Comparison of ENCODE assay signal across 1 cellular context in the genomic region with DNA sequence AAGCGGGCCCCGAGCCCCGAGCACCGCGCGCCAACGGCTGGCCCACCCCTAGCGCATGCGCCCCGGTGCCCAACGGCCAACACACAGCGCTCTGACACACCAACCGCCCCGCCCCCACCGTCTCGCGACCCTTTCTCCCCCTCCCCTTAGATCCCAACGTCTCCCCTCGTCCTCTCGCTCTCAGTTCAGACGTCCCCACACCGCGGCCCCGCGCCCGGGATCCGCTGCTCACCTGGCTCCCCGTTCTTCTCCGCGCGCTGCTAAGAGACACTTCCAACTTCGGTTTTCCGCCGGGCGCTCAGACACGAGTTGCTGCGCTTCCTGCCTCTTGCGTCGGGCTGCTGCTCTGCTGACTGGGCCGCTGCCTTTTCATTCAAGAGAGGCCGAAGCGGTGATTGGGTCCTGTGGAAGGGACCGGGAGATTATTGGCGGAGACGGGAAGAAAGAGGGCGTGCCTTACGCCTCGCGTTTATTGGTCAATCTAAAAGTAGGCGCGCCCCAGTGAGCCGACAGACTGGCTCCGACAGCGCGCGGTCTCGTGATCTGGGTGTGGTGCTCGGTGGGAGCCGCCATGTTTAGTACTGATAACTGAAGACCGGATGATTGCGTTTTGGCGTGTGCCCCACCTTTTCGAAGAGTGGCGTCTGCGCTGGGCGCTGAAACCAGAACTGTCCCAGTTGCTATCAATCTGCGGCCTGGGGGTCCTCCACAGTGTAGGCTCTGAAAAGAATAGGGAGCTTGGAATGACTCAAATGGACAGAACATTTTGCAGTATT.
TF ChIP-seq lines count a peak whose summit lies in the region.

TSS of gene DDX39A (minus strand) at position 304 of the 776 bp plus-strand sequence. CDS start 6,121 bp downstream, outside the sequence.

TF ChIP-seq in HepG2, 621 proteins besides CTCF, POLR2A, EP300 and RAD21 (continued from another document and continues in another):
- TF ChIP-seq, protein P1, sequence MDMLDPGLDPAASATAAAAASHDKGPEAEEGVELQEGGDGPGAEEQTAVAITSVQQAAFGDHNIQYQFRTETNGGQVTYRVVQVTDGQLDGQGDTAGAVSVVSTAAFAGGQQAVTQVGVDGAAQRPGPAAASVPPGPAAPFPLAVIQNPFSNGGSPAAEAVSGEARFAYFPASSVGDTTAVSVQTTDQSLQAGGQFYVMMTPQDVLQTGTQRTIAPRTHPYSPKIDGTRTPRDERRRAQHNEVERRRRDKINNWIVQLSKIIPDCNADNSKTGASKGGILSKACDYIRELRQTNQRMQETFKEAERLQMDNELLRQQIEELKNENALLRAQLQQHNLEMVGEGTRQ (IDR thresholded peaks at IDR 0.05; ENCODE audit: low read depth, low read length) = no peak
- TF ChIP-seq, protein P1 (CRISPR knock-in tag; IDR thresholded peaks at IDR 0.05; ENCODE audit: borderline replicate concordance) = peak; percentile 74; the same call in 1 of the 2 replicates
- TF ChIP-seq, protein P2, sequence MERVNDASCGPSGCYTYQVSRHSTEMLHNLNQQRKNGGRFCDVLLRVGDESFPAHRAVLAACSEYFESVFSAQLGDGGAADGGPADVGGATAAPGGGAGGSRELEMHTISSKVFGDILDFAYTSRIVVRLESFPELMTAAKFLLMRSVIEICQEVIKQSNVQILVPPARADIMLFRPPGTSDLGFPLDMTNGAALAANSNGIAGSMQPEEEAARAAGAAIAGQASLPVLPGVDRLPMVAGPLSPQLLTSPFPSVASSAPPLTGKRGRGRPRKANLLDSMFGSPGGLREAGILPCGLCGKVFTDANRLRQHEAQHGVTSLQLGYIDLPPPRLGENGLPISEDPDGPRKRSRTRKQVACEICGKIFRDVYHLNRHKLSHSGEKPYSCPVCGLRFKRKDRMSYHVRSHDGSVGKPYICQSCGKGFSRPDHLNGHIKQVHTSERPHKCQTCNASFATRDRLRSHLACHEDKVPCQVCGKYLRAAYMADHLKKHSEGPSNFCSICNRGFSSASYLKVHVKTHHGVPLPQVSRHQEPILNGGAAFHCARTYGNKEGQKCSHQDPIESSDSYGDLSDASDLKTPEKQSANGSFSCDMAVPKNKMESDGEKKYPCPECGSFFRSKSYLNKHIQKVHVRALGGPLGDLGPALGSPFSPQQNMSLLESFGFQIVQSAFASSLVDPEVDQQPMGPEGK (CRISPR knock-in tag; IDR thresholded peaks at IDR 0.05) = no peak
- TF ChIP-seq CBX5 (CRISPR knock-in tag; IDR thresholded peaks at IDR 0.05; ENCODE audit: borderline replicate concordance) (0 out of 2 replicates have a peak, but pooled peaks have one; percentile 30), ARNT2 (CRISPR knock-in tag; IDR thresholded peaks at IDR 0.05; ENCODE audit: low read depth) (0 out of 2 replicates have a peak, but pooled peaks have one; percentile 65), ZNF503 (CRISPR knock-in tag; IDR thresholded peaks at IDR 0.05) (0 out of 2 replicates have a peak, but pooled peaks have one; percentile 13), AFF4 (CRISPR knock-in tag; IDR thresholded peaks at IDR 0.05) (no peak), ZFP36L1 (CRISPR knock-in tag; IDR thresholded peaks at IDR 0.05) (peak; percentile 75), ZNF138 (CRISPR knock-in tag; IDR thresholded peaks at IDR 0.05; ENCODE audit: low read depth) (peak; percentile 92), KDM5A (IDR thresholded peaks at IDR 0.05; ENCODE audit: borderline replicate concordance, low read length) (peak; percentile 65; the same call in 1 of the 2 replicates), ZNF264 (CRISPR knock-in tag; IDR thresholded peaks at IDR 0.05) (0 out of 2 replicates have a peak, but pooled peaks have one; percentile 34), SP5 (CRISPR knock-in tag; IDR thresholded peaks at IDR 0.05; ENCODE audit: borderline replicate concordance, low read depth) (peak; percentile 11), ZNF704 (CRISPR knock-in tag; IDR thresholded peaks at IDR 0.05; ENCODE audit: borderline replicate concordance) (0 out of 2 replicates have a peak, but pooled peaks have one; percentile 33), ZNF446 (CRISPR knock-in tag; IDR thresholded peaks at IDR 0.05) (peak; percentile 38; the same call in 1 of the 2 replicates), THRA (CRISPR knock-in tag; IDR thresholded peaks at IDR 0.05; ENCODE audit: borderline replicate concordance) (no peak), EED (CRISPR knock-in tag; IDR thresholded peaks at IDR 0.05) (peak; percentile 84; the same call in 1 of the 2 replicates), ZSCAN12 (CRISPR knock-in tag; IDR thresholded peaks at IDR 0.05) (no peak), ZNF292 (CRISPR knock-in tag; IDR thresholded peaks at IDR 0.05; ENCODE audit: borderline replicate concordance, low read depth) (peak; percentile 53; the same call in 1 of the 2 replicates), RXRB (CRISPR knock-in tag; IDR thresholded peaks at IDR 0.05; ENCODE audit: borderline replicate concordance) (no peak), JUNB (CRISPR knock-in tag; IDR thresholded peaks at IDR 0.05; ENCODE audit: borderline replicate concordance) (no peak), ZNF101 (CRISPR knock-in tag; IDR thresholded peaks at IDR 0.05; ENCODE audit: borderline replicate concordance, low read depth) (no peak), ZNF746 (CRISPR knock-in tag; IDR thresholded peaks at IDR 0.05) (no peak), FOXC1 (CRISPR knock-in tag; IDR thresholded peaks at IDR 0.05; ENCODE audit: borderline replicate concordance) (0 out of 2 replicates have a peak, but pooled peaks have one; percentile 55), PCBP1 (IDR thresholded peaks at IDR 0.05; ENCODE audit: borderline replicate concordance, low read depth, low read length) (peak; percentile 87; the same call in 1 of the 2 replicates), HOXA3 (CRISPR knock-in tag; IDR thresholded peaks at IDR 0.05) (0 out of 2 replicates have a peak, but pooled peaks have one; percentile 39), RFX1 (IDR thresholded peaks at IDR 0.05) (no peak), ZNF350 (CRISPR knock-in tag; IDR thresholded peaks at IDR 0.05; ENCODE audit: borderline replicate concordance, low read depth) (peak; percentile 67; the same call in 1 of the 2 replicates)
- TF ChIP-seq, protein P3, sequence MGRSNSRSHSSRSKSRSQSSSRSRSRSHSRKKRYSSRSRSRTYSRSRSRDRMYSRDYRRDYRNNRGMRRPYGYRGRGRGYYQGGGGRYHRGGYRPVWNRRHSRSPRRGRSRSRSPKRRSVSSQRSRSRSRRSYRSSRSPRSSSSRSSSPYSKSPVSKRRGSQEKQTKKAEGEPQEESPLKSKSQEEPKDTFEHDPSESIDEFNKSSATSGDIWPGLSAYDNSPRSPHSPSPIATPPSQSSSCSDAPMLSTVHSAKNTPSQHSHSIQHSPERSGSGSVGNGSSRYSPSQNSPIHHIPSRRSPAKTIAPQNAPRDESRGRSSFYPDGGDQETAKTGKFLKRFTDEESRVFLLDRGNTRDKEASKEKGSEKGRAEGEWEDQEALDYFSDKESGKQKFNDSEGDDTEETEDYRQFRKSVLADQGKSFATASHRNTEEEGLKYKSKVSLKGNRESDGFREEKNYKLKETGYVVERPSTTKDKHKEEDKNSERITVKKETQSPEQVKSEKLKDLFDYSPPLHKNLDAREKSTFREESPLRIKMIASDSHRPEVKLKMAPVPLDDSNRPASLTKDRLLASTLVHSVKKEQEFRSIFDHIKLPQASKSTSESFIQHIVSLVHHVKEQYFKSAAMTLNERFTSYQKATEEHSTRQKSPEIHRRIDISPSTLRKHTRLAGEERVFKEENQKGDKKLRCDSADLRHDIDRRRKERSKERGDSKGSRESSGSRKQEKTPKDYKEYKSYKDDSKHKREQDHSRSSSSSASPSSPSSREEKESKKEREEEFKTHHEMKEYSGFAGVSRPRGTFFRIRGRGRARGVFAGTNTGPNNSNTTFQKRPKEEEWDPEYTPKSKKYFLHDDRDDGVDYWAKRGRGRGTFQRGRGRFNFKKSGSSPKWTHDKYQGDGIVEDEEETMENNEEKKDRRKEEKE (IDR thresholded peaks at IDR 0.05) = no peak
- TF ChIP-seq, protein P4, sequence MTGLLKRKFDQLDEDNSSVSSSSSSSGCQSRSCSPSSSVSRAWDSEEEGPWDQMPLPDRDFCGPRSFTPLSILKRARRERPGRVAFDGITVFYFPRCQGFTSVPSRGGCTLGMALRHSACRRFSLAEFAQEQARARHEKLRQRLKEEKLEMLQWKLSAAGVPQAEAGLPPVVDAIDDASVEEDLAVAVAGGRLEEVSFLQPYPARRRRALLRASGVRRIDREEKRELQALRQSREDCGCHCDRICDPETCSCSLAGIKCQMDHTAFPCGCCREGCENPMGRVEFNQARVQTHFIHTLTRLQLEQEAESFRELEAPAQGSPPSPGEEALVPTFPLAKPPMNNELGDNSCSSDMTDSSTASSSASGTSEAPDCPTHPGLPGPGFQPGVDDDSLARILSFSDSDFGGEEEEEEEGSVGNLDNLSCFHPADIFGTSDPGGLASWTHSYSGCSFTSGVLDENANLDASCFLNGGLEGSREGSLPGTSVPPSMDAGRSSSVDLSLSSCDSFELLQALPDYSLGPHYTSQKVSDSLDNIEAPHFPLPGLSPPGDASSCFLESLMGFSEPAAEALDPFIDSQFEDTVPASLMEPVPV (CRISPR knock-in tag; IDR thresholded peaks at IDR 0.05) = peak; percentile 89; the same call in 1 of the 2 replicates
- TF ChIP-seq, protein P5, sequence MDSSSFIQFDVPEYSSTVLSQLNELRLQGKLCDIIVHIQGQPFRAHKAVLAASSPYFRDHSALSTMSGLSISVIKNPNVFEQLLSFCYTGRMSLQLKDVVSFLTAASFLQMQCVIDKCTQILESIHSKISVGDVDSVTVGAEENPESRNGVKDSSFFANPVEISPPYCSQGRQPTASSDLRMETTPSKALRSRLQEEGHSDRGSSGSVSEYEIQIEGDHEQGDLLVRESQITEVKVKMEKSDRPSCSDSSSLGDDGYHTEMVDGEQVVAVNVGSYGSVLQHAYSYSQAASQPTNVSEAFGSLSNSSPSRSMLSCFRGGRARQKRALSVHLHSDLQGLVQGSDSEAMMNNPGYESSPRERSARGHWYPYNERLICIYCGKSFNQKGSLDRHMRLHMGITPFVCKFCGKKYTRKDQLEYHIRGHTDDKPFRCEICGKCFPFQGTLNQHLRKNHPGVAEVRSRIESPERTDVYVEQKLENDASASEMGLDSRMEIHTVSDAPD (CRISPR knock-in tag; IDR thresholded peaks at IDR 0.05) = peak; percentile 82; the same call in 1 of the 2 replicates
